ENCODE assay signal across 1 cellular context in the genomic region with DNA sequence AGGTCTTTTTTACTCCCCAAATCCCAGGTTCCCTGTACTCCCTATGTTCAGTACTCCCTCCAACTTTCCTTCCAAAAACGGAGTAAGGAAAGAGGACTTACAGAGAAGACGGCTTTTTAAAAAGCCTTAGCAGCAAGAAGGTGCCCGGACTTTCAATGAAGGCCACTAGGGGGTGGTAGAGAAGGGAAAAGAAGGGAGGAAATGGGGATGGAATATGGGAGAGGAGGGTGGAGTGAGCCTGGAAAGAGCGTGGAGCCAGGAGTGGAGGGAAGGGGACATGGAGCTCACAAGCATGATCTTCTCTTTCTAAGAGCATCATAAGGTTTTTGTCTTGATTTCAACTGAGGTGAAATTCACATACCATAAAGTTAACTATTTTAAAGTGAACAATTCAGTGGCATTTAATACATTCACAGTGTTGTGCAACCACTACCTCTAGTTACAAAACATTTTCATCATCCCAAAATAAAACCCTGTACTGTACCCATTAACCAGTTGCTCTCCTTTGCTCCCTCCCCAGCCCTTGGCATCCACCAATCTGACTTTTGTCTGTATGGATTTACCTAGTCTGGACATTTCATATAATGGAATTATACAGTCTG.
TF ChIP-seq lines count a peak whose summit lies in the region.

No MANE protein-coding gene starts in this region.

TF ChIP-seq in HepG2, 621 proteins besides CTCF, POLR2A, EP300 and RAD21 (continued from another document and continues in another):
- TF ChIP-seq, protein P1, sequence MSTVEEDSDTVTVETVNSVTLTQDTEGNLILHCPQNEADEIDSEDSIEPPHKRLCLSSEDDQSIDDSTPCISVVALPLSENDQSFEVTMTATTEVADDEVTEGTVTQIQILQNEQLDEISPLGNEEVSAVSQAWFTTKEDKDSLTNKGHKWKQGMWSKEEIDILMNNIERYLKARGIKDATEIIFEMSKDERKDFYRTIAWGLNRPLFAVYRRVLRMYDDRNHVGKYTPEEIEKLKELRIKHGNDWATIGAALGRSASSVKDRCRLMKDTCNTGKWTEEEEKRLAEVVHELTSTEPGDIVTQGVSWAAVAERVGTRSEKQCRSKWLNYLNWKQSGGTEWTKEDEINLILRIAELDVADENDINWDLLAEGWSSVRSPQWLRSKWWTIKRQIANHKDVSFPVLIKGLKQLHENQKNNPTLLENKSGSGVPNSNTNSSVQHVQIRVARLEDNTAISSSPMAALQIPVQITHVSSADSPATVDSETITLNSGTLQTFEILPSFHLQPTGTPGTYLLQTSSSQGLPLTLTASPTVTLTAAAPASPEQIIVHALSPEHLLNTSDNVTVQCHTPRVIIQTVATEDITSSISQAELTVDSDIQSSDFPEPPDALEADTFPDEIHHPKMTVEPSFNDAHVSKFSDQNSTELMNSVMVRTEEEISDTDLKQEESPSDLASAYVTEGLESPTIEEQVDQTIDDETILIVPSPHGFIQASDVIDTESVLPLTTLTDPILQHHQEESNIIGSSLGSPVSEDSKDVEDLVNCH (CRISPR knock-in tag; IDR thresholded peaks at IDR 0.05) = no peak
- TF ChIP-seq MTA3 (CRISPR knock-in tag; IDR thresholded peaks at IDR 0.05) = no peak
- no peak for TF ChIP-seq EEA1 (CRISPR knock-in tag; IDR thresholded peaks at IDR 0.05; ENCODE audit: borderline replicate concordance)
- TF ChIP-seq ZNF546 (CRISPR knock-in tag; conservative IDR thresholded peaks at IDR 0.05) = no peak
- no peak for TF ChIP-seq KMT2A (CRISPR knock-in tag; IDR thresholded peaks at IDR 0.05)
- TF ChIP-seq CREB1 (IDR thresholded peaks at IDR 0.05) = no peak
- TF ChIP-seq CREB1 (CRISPR knock-in tag; IDR thresholded peaks at IDR 0.05) = 0 out of 2 replicates have a peak, but pooled peaks have one; percentile 15
- no peak for TF ChIP-seq RFXANK (CRISPR knock-in tag; IDR thresholded peaks at IDR 0.05)
- no peak for TF ChIP-seq PAWR (CRISPR knock-in tag; IDR thresholded peaks at IDR 0.05; ENCODE audit: borderline replicate concordance)
- TF ChIP-seq HDAC2 (CRISPR knock-in tag; IDR thresholded peaks at IDR 0.05) = no peak
- no peak for TF ChIP-seq ARNTL (CRISPR knock-in tag; IDR thresholded peaks at IDR 0.05)
- TF ChIP-seq, protein P2, sequence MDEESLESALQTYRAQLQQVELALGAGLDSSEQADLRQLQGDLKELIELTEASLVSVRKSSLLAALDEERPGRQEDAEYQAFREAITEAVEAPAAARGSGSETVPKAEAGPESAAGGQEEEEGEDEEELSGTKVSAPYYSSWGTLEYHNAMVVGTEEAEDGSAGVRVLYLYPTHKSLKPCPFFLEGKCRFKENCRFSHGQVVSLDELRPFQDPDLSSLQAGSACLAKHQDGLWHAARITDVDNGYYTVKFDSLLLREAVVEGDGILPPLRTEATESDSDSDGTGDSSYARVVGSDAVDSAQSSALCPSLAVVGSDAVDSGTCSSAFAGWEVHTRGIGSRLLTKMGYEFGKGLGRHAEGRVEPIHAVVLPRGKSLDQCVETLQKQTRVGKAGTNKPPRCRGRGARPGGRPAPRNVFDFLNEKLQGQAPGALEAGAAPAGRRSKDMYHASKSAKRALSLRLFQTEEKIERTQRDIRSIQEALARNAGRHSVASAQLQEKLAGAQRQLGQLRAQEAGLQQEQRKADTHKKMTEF (CRISPR knock-in tag; IDR thresholded peaks at IDR 0.05) = no peak
- 0 out of 2 replicates have a peak, but pooled peaks have one; percentile 44 for TF ChIP-seq ZFP82 (CRISPR knock-in tag; IDR thresholded peaks at IDR 0.05; ENCODE audit: borderline replicate concordance)
- peak; percentile 39; the same call in 1 of the 2 replicates for TF ChIP-seq ZMYM4 (CRISPR knock-in tag; IDR thresholded peaks at IDR 0.05)
- TF ChIP-seq ZNF788 (CRISPR knock-in tag; IDR thresholded peaks at IDR 0.05; ENCODE audit: borderline replicate concordance) = no peak
- no peak for TF ChIP-seq BORCS8-MEF2B (CRISPR knock-in tag; IDR thresholded peaks at IDR 0.05)
- no peak for TF ChIP-seq ZNF792 (CRISPR knock-in tag; IDR thresholded peaks at IDR 0.05)
- TF ChIP-seq YY1 (IDR thresholded peaks at IDR 0.05; ENCODE audit: insufficient read depth, insufficient replicate concordance, low read depth, low read length) = no peak
- TF ChIP-seq, protein P3, sequence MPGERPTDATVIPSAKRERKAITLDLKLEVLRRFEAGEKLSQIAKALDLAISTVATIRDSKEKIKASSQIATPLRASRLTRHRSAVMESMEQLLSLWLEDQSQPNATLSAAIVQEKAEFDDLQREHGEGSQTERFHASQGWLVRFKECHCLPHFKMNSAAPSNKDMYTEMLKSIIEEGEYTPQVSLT (CRISPR knock-in tag; IDR thresholded peaks at IDR 0.05; ENCODE audit: borderline replicate concordance, low read depth) = no peak
- TF ChIP-seq EZH2 (conservative IDR thresholded peaks at IDR 0.05; ENCODE audit: low read depth, low read length) = no peak
- TF ChIP-seq ZNF468 (CRISPR knock-in tag; IDR thresholded peaks at IDR 0.05) = no peak
- TF ChIP-seq SALL1 (CRISPR knock-in tag; IDR thresholded peaks at IDR 0.05) = 0 out of 2 replicates have a peak, but pooled peaks have one; percentile 33
- no peak for TF ChIP-seq SRF (IDR thresholded peaks at IDR 0.05; ENCODE audit: low read depth, low read length)
- TF ChIP-seq SMAD1 (CRISPR knock-in tag; IDR thresholded peaks at IDR 0.05; ENCODE audit: borderline replicate concordance, low read depth) = no peak
- no peak for TF ChIP-seq KLF12 (CRISPR knock-in tag; IDR thresholded peaks at IDR 0.05; ENCODE audit: borderline replicate concordance)
- no peak for TF ChIP-seq SMAD3 (CRISPR knock-in tag; IDR thresholded peaks at IDR 0.05)
- no peak for TF ChIP-seq SNAPC2 (CRISPR knock-in tag; IDR thresholded peaks at IDR 0.05)
- no peak for TF ChIP-seq ZBTB38 (CRISPR knock-in tag; IDR thresholded peaks at IDR 0.05)
- no peak for TF ChIP-seq ZKSCAN5 (CRISPR knock-in tag; IDR thresholded peaks at IDR 0.05)
- TF ChIP-seq, protein P4, sequence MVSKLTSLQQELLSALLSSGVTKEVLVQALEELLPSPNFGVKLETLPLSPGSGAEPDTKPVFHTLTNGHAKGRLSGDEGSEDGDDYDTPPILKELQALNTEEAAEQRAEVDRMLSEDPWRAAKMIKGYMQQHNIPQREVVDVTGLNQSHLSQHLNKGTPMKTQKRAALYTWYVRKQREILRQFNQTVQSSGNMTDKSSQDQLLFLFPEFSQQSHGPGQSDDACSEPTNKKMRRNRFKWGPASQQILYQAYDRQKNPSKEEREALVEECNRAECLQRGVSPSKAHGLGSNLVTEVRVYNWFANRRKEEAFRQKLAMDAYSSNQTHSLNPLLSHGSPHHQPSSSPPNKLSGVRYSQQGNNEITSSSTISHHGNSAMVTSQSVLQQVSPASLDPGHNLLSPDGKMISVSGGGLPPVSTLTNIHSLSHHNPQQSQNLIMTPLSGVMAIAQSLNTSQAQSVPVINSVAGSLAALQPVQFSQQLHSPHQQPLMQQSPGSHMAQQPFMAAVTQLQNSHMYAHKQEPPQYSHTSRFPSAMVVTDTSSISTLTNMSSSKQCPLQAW (CRISPR knock-in tag; IDR thresholded peaks at IDR 0.05) = 0 out of 2 replicates have a peak, but pooled peaks have one; percentile 34
- peak; percentile 48 for TF ChIP-seq PCBP2 (optimal IDR thresholded peaks at IDR 0.05; ENCODE audit: low read depth, low read length, poor library complexity, severe bottlenecking)
- no peak for TF ChIP-seq ZFAT (CRISPR knock-in tag; conservative IDR thresholded peaks at IDR 0.05)
- TF ChIP-seq ZNF549 (CRISPR knock-in tag; IDR thresholded peaks at IDR 0.05) = no peak
- TF ChIP-seq, protein P5, sequence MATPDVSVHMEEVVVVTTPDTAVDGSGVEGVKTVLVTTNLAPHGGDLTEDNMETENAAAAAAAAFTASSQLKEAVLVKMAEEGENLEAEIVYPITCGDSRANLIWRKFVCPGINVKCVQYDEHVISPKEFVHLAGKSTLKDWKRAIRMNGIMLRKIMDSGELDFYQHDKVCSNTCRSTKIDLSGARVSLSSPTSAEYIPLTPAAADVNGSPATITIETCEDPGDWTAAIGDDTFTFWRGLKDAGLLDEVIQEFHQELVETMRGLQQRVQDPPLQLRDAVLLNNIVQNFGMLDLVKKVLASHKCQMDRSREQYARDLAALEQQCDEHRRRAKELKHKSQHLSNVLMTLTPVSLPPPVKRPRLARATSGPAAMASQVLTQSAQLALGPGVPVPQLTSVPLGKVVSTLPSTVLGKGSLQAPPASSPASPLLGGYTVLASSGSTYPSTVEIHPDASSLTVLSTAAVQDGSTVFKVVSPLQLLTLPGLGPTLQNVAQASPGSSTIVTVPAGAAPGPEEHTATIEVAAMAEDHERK (CRISPR knock-in tag; IDR thresholded peaks at IDR 0.05; ENCODE audit: low read depth) = no peak
- TF ChIP-seq ZNF329 (CRISPR knock-in tag; IDR thresholded peaks at IDR 0.05; ENCODE audit: low read depth) = no peak
- TF ChIP-seq CHCHD3 (CRISPR knock-in tag; IDR thresholded peaks at IDR 0.05) = no peak
- no peak for TF ChIP-seq FOXC1 (CRISPR knock-in tag; IDR thresholded peaks at IDR 0.05; ENCODE audit: borderline replicate concordance)
- TF ChIP-seq, protein P6, sequence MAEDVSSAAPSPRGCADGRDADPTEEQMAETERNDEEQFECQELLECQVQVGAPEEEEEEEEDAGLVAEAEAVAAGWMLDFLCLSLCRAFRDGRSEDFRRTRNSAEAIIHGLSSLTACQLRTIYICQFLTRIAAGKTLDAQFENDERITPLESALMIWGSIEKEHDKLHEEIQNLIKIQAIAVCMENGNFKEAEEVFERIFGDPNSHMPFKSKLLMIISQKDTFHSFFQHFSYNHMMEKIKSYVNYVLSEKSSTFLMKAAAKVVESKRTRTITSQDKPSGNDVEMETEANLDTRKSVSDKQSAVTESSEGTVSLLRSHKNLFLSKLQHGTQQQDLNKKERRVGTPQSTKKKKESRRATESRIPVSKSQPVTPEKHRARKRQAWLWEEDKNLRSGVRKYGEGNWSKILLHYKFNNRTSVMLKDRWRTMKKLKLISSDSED (CRISPR knock-in tag; IDR thresholded peaks at IDR 0.05) = no peak
- TF ChIP-seq, protein P7, sequence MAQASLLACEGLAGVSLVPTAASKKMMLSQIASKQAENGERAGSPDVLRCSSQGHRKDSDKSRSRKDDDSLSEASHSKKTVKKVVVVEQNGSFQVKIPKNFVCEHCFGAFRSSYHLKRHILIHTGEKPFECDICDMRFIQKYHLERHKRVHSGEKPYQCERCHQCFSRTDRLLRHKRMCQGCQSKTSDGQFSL (CRISPR knock-in tag; IDR thresholded peaks at IDR 0.05) = no peak
- no peak for TF ChIP-seq JUN (CRISPR knock-in tag; IDR thresholded peaks at IDR 0.05)
- TF ChIP-seq ZNF451 (CRISPR knock-in tag; IDR thresholded peaks at IDR 0.05) = no peak
- no peak for TF ChIP-seq MED8 (CRISPR knock-in tag; IDR thresholded peaks at IDR 0.05; ENCODE audit: insufficient replicate concordance)
- peak; percentile 50 for TF ChIP-seq HNRNPK (IDR thresholded peaks at IDR 0.05; ENCODE audit: low read depth, low read length, poor library complexity, severe bottlenecking)
- no peak for TF ChIP-seq ZNF614 (CRISPR knock-in tag; IDR thresholded peaks at IDR 0.05; ENCODE audit: borderline replicate concordance)
- no peak for TF ChIP-seq MEIS1 (CRISPR knock-in tag; IDR thresholded peaks at IDR 0.05; ENCODE audit: borderline replicate concordance)
- no peak for TF ChIP-seq SMAD9 (CRISPR knock-in tag; IDR thresholded peaks at IDR 0.05)
- TF ChIP-seq, protein P8, sequence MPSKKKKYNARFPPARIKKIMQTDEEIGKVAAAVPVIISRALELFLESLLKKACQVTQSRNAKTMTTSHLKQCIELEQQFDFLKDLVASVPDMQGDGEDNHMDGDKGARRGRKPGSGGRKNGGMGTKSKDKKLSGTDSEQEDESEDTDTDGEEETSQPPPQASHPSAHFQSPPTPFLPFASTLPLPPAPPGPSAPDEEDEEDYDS (CRISPR knock-in tag; IDR thresholded peaks at IDR 0.05) = no peak
- TF ChIP-seq, protein P9, sequence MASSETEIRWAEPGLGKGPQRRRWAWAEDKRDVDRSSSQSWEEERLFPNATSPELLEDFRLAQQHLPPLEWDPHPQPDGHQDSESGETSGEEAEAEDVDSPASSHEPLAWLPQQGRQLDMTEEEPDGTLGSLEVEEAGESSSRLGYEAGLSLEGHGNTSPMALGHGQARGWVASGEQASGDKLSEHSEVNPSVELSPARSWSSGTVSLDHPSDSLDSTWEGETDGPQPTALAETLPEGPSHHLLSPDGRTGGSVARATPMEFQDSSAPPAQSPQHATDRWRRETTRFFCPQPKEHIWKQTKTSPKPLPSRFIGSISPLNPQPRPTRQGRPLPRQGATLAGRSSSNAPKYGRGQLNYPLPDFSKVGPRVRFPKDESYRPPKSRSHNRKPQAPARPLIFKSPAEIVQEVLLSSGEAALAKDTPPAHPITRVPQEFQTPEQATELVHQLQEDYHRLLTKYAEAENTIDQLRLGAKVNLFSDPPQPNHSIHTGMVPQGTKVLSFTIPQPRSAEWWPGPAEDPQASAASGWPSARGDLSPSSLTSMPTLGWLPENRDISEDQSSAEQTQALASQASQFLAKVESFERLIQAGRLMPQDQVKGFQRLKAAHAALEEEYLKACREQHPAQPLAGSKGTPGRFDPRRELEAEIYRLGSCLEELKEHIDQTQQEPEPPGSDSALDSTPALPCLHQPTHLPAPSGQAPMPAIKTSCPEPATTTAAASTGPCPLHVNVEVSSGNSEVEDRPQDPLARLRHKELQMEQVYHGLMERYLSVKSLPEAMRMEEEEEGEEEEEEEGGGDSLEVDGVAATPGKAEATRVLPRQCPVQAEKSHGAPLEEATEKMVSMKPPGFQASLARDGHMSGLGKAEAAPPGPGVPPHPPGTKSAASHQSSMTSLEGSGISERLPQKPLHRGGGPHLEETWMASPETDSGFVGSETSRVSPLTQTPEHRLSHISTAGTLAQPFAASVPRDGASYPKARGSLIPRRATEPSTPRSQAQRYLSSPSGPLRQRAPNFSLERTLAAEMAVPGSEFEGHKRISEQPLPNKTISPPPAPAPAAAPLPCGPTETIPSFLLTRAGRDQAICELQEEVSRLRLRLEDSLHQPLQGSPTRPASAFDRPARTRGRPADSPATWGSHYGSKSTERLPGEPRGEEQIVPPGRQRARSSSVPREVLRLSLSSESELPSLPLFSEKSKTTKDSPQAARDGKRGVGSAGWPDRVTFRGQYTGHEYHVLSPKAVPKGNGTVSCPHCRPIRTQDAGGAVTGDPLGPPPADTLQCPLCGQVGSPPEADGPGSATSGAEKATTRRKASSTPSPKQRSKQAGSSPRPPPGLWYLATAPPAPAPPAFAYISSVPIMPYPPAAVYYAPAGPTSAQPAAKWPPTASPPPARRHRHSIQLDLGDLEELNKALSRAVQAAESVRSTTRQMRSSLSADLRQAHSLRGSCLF (CRISPR knock-in tag; IDR thresholded peaks at IDR 0.05; ENCODE audit: borderline replicate concordance) = no peak
- TF ChIP-seq NAIF1 (CRISPR knock-in tag; IDR thresholded peaks at IDR 0.05; ENCODE audit: borderline replicate concordance) = no peak
- TF ChIP-seq ZFYVE20 (CRISPR knock-in tag; IDR thresholded peaks at IDR 0.05; ENCODE audit: borderline replicate concordance, low read depth) = no peak
- TF ChIP-seq ZMYM3 (CRISPR knock-in tag; IDR thresholded peaks at IDR 0.05) = no peak
- TF ChIP-seq SMARCC2 (IDR thresholded peaks at IDR 0.05) = no peak
- TF ChIP-seq, protein P10, sequence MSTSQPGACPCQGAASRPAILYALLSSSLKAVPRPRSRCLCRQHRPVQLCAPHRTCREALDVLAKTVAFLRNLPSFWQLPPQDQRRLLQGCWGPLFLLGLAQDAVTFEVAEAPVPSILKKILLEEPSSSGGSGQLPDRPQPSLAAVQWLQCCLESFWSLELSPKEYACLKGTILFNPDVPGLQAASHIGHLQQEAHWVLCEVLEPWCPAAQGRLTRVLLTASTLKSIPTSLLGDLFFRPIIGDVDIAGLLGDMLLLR (CRISPR knock-in tag; IDR thresholded peaks at IDR 0.05) = no peak
- peak; percentile 77 for TF ChIP-seq CEBPB (IDR thresholded peaks at IDR 0.05; ENCODE audit: borderline replicate concordance, low read depth, low read length)
